Comparison of ENCODE assay signal across 8 cellular contexts in the genomic region with DNA sequence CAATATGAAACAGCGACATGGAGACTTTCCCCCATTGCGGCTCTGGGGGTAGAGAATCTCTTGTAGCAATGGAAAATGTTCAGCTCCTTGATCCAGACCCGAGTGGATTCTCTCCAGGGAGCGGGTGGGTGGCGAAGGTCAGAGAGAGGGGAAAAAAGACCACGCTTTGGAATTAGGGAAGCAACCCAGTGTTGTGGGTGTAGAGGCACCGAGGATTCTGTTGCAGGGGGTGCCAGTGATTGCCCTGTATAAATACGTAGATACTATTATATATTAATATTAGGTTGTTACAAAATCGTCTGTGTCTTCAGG.
A peak's percentile ranks its signal among the peaks of the same experiment; 100 is the strongest.
DNase-seq lines count a peak whose midpoint lies in the region; ATAC-seq and TF ChIP-seq lines count a peak whose summit lies in the region.

No MANE protein-coding gene starts in this region.

- peak overlapping the region; percentile 31 for H2AFZ ChIP-seq in hepatocyte

- peak overlapping the region; percentile 99 for H3K27ac Mint-ChIP-seq in T-helper 2 cell treated with Interferon-gamma antibody and Interleukin-4, amounts not matched to agents 5 μg/mL and 100 μg/mL, for 36 hours
- H3K27ac Mint-ChIP-seq in activated T-cell treated with anti-CD3 and anti-CD28 coated beads, Interleukin-2, amount 50 U/mL, for 24 hours, result peak overlapping the region; percentile 99
- H3K27ac Mint-ChIP-seq in stimulated activated memory B cell treated with anti-CD40 and anti-IgM and Interleukin-4, amounts not matched to agents 10 μg/mL and 1 μg/mL and 100 μg/mL, for 72 hours, result peak overlapping the region; percentile 100

- no peaks in the 10 kb centered on the region for H4K20me1 ChIP-seq in hepatocyte (ENCODE audit: insufficient read depth, poor library complexity, severe bottlenecking)

- H3K36me3 ChIP-seq in hepatocyte (replicated peaks; ENCODE audit: insufficient read depth, low read depth), result no peaks in the 10 kb centered on the region

- H3K9me2 ChIP-seq in hepatocyte (replicated peaks; ENCODE audit: insufficient read depth), result no peaks in the 10 kb centered on the region

- H3K27me3 ChIP-seq in hepatocyte, result no peaks in the 10 kb centered on the region

- peak overlapping the region; percentile 82 for H3K4me2 ChIP-seq in hepatocyte

- H3K4me3 Mint-ChIP-seq in T-helper 2 cell treated with Interferon-gamma antibody and Interleukin-4, amounts not matched to agents 5 μg/mL and 100 μg/mL, for 36 hours, result peak overlapping the region; percentile 93
- H3K4me3 Mint-ChIP-seq in activated T-cell treated with anti-CD3 and anti-CD28 coated beads, Interleukin-2, amount 50 U/mL, for 24 hours, result peak overlapping the region; percentile 88
- H3K4me3 Mint-ChIP-seq in stimulated activated memory B cell treated with anti-CD40 and anti-IgM and Interleukin-4, amounts not matched to agents 10 μg/mL and 1 μg/mL and 100 μg/mL, for 72 hours, result peak overlapping the region; percentile 96

- peaks cover 3% of the 10 kb centered on the region for H3K27me3 Mint-ChIP-seq in T-helper 2 cell treated with Interferon-gamma antibody and Interleukin-4, amounts not matched to agents 5 μg/mL and 100 μg/mL, for 36 hours (ENCODE audit: low read depth)
- no peaks in the 10 kb centered on the region for H3K27me3 Mint-ChIP-seq in activated T-cell treated with anti-CD3 and anti-CD28 coated beads, Interleukin-2, amount 50 U/mL, for 24 hours
- no peaks in the 10 kb centered on the region for H3K27me3 Mint-ChIP-seq in stimulated activated memory B cell treated with anti-CD40 and anti-IgM and Interleukin-4, amounts not matched to agents 10 μg/mL and 1 μg/mL and 100 μg/mL, for 72 hours

- peaks cover 55% of the 10 kb centered on the region for H3K4me1 Mint-ChIP-seq in T-helper 2 cell treated with Interferon-gamma antibody and Interleukin-4, amounts not matched to agents 5 μg/mL and 100 μg/mL, for 36 hours (ENCODE audit: low read depth)
- H3K4me1 Mint-ChIP-seq in activated T-cell treated with anti-CD3 and anti-CD28 coated beads, Interleukin-2, amount 50 U/mL, for 24 hours (ENCODE audit: low read depth), result peaks cover 63% of the 10 kb centered on the region
- peaks cover 34% of the 10 kb centered on the region for H3K4me1 Mint-ChIP-seq in stimulated activated memory B cell treated with anti-CD40 and anti-IgM and Interleukin-4, amounts not matched to agents 10 μg/mL and 1 μg/mL and 100 μg/mL, for 72 hours

- peaks cover 20% of the 10 kb centered on the region for H3K36me3 Mint-ChIP-seq in T-helper 2 cell treated with Interferon-gamma antibody and Interleukin-4, amounts not matched to agents 5 μg/mL and 100 μg/mL, for 36 hours (ENCODE audit: low read depth)
- peaks cover 2% of the 10 kb centered on the region for H3K36me3 Mint-ChIP-seq in activated T-cell treated with anti-CD3 and anti-CD28 coated beads, Interleukin-2, amount 50 U/mL, for 24 hours (ENCODE audit: low read depth)
- H3K36me3 Mint-ChIP-seq in stimulated activated memory B cell treated with anti-CD40 and anti-IgM and Interleukin-4, amounts not matched to agents 10 μg/mL and 1 μg/mL and 100 μg/mL, for 72 hours, result no peaks in the 10 kb centered on the region

- peak overlapping the region; percentile 92 for H3K27ac ChIP-seq in hepatocyte

- no peaks in the 10 kb centered on the region for H3K79me2 ChIP-seq in hepatocyte

- no peak for TF ChIP-seq CTCF in hepatocyte (IDR thresholded peaks at IDR 0.05; ENCODE audit: poor library complexity)
- no peak for TF ChIP-seq CTCF in omental fat pad (IDR thresholded peaks at IDR 0.05)

- WGBS in hepatocyte (ENCODE audit: low lambda C conversion rate, missing lambda C conversion rate), result 9% methylated on average over 9 of the region's 9 CpGs

- H3K4me3 ChIP-seq in hepatocyte, result peak overlapping the region; percentile 35

- H3K4me1 ChIP-seq in hepatocyte (ENCODE audit: insufficient read depth), result peaks cover 7% of the 10 kb centered on the region

- no peak for ATAC-seq in stimulated activated memory B cell treated with anti-CD40 and anti-IgM and Interleukin-4, amounts not matched to agents 10 μg/mL and 1 μg/mL and 100 μg/mL, for 72 hours
- ATAC-seq in HG02759 (IDR thresholded peaks at IDR 0.05; ENCODE audit: unreplicated experiment), result no peak
- no peak for ATAC-seq in omental fat pad (ENCODE audit: low FRiP score)

- peaks cover 6% of the 10 kb centered on the region for H3K9me3 Mint-ChIP-seq in T-helper 2 cell treated with Interferon-gamma antibody and Interleukin-4, amounts not matched to agents 5 μg/mL and 100 μg/mL, for 36 hours
- H3K9me3 Mint-ChIP-seq in activated T-cell treated with anti-CD3 and anti-CD28 coated beads, Interleukin-2, amount 50 U/mL, for 24 hours, result peaks cover 2% of the 10 kb centered on the region
- H3K9me3 Mint-ChIP-seq in stimulated activated memory B cell treated with anti-CD40 and anti-IgM and Interleukin-4, amounts not matched to agents 10 μg/mL and 1 μg/mL and 100 μg/mL, for 72 hours, result no peaks in the 10 kb centered on the region

- DNase-seq in T-helper 2 cell treated with Interferon-gamma antibody and Interleukin-4, amounts not matched to agents 5 μg/mL and 100 μg/mL, for 36 hours (ENCODE audit: low spot score), result no peak
- DNase-seq in T-helper 2 cell (no peak), hepatocyte (ENCODE audit: low spot score) (no peak), foreskin melanocyte (no peak), omental fat pad (ENCODE audit: low spot score) (no peak)
- DNase-seq in activated T-cell treated with anti-CD3 and anti-CD28 coated beads, Interleukin-2, amount 50 U/mL, for 24 hours, result peak; percentile 70

- no peaks in the 10 kb centered on the region for H3K9me3 ChIP-seq in hepatocyte (ENCODE audit: low read depth)
